Comparison of ENCODE assay signal across 8 cellular contexts in genomic region chr18:49827996-49828395, GRCh38.
"Had no signal": no experiment of that assay in that cellular context is flagged by ENCODE, and none has a peak within 500 bp of the region (broad histone marks: within the 10 kb centered on the region; RNA-seq: fewer than 3 reads in every experiment).

No MANE protein-coding gene starts in this region.

- H3K9ac ChIP-seq: KMS-11 had no signal

- H3K27ac Mint-ChIP-seq: IgD-negative memory B cell had no signal

- DNase-seq: IMR-90, KBM-7, KG1 had no signal

- H3K27ac ChIP-seq: HL-60, KMS-11 had no signal

- FAIRE-seq: HTR-8/SVneo, K562 had no signal

- H3K27me3 Mint-ChIP-seq: IgD-negative memory B cell had no signal

- ATAC-seq: K562 had no signal

- H3K4me1 Mint-ChIP-seq: IgD-negative memory B cell had no signal

- H3K4me2 ChIP-seq: KMS-11 had no signal

- H3K4me3 ChIP-seq: K562 had no signal
